In genomic region chr14:59869381-59870255, GRCh38 we compare ENCODE assay signal across 8 cellular contexts. TPM values are rescaled to one million over a fixed set of nuclear protein-coding genes. Genes with fewer than 3 reads are reported as not detected.
A peak's percentile ranks its signal among the peaks of the same experiment; 100 is the strongest.
DNase-seq lines count a peak whose midpoint lies in the region; ATAC-seq, FAIRE-seq and TF ChIP-seq lines count a peak whose summit lies in the region.

No MANE protein-coding gene starts in this region.

- H3K4me1 Mint-ChIP-seq in stimulated activated naive CD8-positive, alpha-beta T cell treated with anti-CD3 and anti-CD28 coated beads, Interleukin-15, Interleukin-2, amounts not matched to agents 100 ng/mL and 50 ng/mL, for 24 hours (ENCODE audit: low read depth): peaks cover 11% of the 10 kb centered on the region

- no peaks in the 10 kb centered on the region for H3K79me2 ChIP-seq in GM12878 (ENCODE audit: control insufficient read depth, insufficient read depth, low read length)

- BruUV-seq in GM12878 (replicated peaks; lab: Mats Ljungman, UMichigan): no TSS peak

- intact Hi-C loops in GM12878 (cut with micrococcal nuclease; ENCODE audit: unreplicated experiment) (no loop called here), aorta (cut with DNase I) (loop anchor here in 1 of 2 donors (10.0 kb wide), 1 partner anchor 155 kb away; no protein-coding TSS in a partner anchor)

- no peaks in the 10 kb centered on the region for H3K36me3 Mint-ChIP-seq in stimulated activated naive CD8-positive, alpha-beta T cell treated with anti-CD3 and anti-CD28 coated beads, Interleukin-15, Interleukin-2, amounts not matched to agents 100 ng/mL and 50 ng/mL, for 24 hours (ENCODE audit: low read depth)

- H3K36me3 ChIP-seq in GM12878 (ENCODE audit: control insufficient read depth in 2 of 2, insufficient read depth in 2 of 2, low read length in 1 of 2) (no peaks in the 10 kb centered on the region), aorta (ENCODE audit: control insufficient read depth in 1 of 2, insufficient read depth in 2 of 2, low read length in 1 of 2) (no peaks in the 10 kb centered on the region)

- H3K4me3 ChIP-seq in GM12878 (peak overlapping the region; percentile 67; the same call in 1 of the 2 replicates), mononuclear cell (ENCODE audit: low read length) (peak overlapping the region; percentile 47), aorta (ENCODE audit: low read length in 2 of 2) (peak overlapping the region; percentile 55 to 88)

- 31% methylated on average over 40 of the region's 44 CpGs for WGBS in GM12878 (ENCODE audit: insufficient coverage, insufficient replicate concordance, low lambda C conversion rate, missing lambda C conversion rate)
- WGBS in aorta, 2 donors: 5 to 11% methylated on average over 43 to 44 of the region's 44 CpGs

- RAD21 ChIA-PET in GM12878 (lab: Charles Lee; ENCODE audit: unreplicated experiment): no interaction called here

- H3K4me1 ChIP-seq in GM12878 (ENCODE audit: control insufficient read depth, insufficient read depth, low read length): no peaks in the 10 kb centered on the region; the same call in 1 of the 2 replicates
- peaks cover 17% of the 10 kb centered on the region for H3K4me1 ChIP-seq in mononuclear cell (ENCODE audit: insufficient read depth, low read length)
- H3K4me1 ChIP-seq in aorta (ENCODE audit: control insufficient read depth in 1 of 2, insufficient read depth in 2 of 2, low read length in 2 of 2): no peaks in the 10 kb centered on the region

- CTCF ChIA-PET in GM12878 (lab: Yijun Ruan, JAX): no interaction called here

- FAIRE-seq in GM12878 (lab: Jason Lieb, UNC): no peak

- no peak for TF ChIP-seq CTCF in GM12878 (IDR thresholded peaks at IDR 0.05 in 2 of 3, conservative IDR thresholded peaks at IDR 0.05 in 1 of 3; ENCODE audit: control insufficient read depth in 2 of 3, extremely low read depth in 1 of 3, insufficient read depth in 1 of 3, low read depth in 3 of 3, low read length in 3 of 3)

- SMC1A ChIA-PET in GM12878 (lab: Charles Lee; ENCODE audit: uncharacterized antibody, unreplicated experiment): no interaction called here

- in situ Hi-C loops in GM12878 (cut with MboI): no loop called here

- DNase-seq in stimulated activated naive CD8-positive, alpha-beta T cell treated with anti-CD3 and anti-CD28 coated beads, Interleukin-15, Interleukin-2, amounts not matched to agents 100 U/mL and 50 U/mL, for 24 hours: no peak
- DNase-seq in GM12878 (ENCODE audit: low read depth, low spot score): no peak
- peak in 1 of 2 donors; percentile 73 for DNase-seq in aorta
- no peak for DNase-seq in inferior parietal cortex (ENCODE audit: extremely low spot score)
- DNase-seq in stimulated activated CD4-positive, alpha-beta T cell treated with anti-CD3 and anti-CD28 coated beads, Interleukin-12 subunit alpha, Interleukin-12 subunit beta, amount 100 ng/mL, for 4 hours: no peak

- peak overlapping the region; percentile 84; the same call in 1 of the 2 replicates for H3K4me2 ChIP-seq in GM12878 (ENCODE audit: control insufficient read depth, insufficient read depth)

- H3K4me3 Mint-ChIP-seq in stimulated activated naive CD8-positive, alpha-beta T cell treated with anti-CD3 and anti-CD28 coated beads, Interleukin-15, Interleukin-2, amounts not matched to agents 100 ng/mL and 50 ng/mL, for 24 hours: peak overlapping the region; percentile 58

- H3K9me3 Mint-ChIP-seq in stimulated activated naive CD8-positive, alpha-beta T cell treated with anti-CD3 and anti-CD28 coated beads, Interleukin-15, Interleukin-2, amounts not matched to agents 100 ng/mL and 50 ng/mL, for 24 hours: no peaks in the 10 kb centered on the region

- H2AFZ ChIP-seq in GM12878 (ENCODE audit: control insufficient read depth, low read depth, low read length): no peak overlapping the region

- POLR2A ChIA-PET in GM12878 (lab: Charles Lee): no interaction called here

- H3K27ac ChIP-seq in GM12878 (ENCODE audit: control insufficient read depth, insufficient read depth) (no peak overlapping the region), aorta (ENCODE audit: low read depth in 1 of 2, low read length in 2 of 2) (no peak overlapping the region)

- H3K27ac Mint-ChIP-seq in stimulated activated naive CD8-positive, alpha-beta T cell treated with anti-CD3 and anti-CD28 coated beads, Interleukin-15, Interleukin-2, amounts not matched to agents 100 ng/mL and 50 ng/mL, for 24 hours: no peak overlapping the region

- TF ChIP-seq EP300 in GM12878 (IDR thresholded peaks at IDR 0.05; ENCODE audit: borderline replicate concordance in 1 of 2, control insufficient read depth in 1 of 2, low read depth in 2 of 2, low read length in 2 of 2): no peak

- peaks cover 61% of the 10 kb centered on the region for H3K27me3 Mint-ChIP-seq in stimulated activated naive CD8-positive, alpha-beta T cell treated with anti-CD3 and anti-CD28 coated beads, Interleukin-15, Interleukin-2, amounts not matched to agents 100 ng/mL and 50 ng/mL, for 24 hours

- no peak overlapping the region for H3K9ac ChIP-seq in GM12878 (ENCODE audit: control insufficient read depth, insufficient read depth, low read length)

- ATAC-seq in stimulated activated naive CD8-positive, alpha-beta T cell treated with anti-CD3 and anti-CD28 coated beads, Interleukin-15, Interleukin-2, amounts not matched to agents 100 U/mL and 50 U/mL, for 24 hours: no peak
- ATAC-seq in GM12878: no peak
- peak; percentile 37 for ATAC-seq in aorta (ENCODE audit: low FRiP score)
- ATAC-seq in GM19397 (IDR thresholded peaks at IDR 0.05; ENCODE audit: unreplicated experiment): no peak

- no peak for TF ChIP-seq RAD21 in GM12878 (IDR thresholded peaks at IDR 0.05; ENCODE audit: insufficient read depth, low read depth, low read length)

- TF ChIP-seq POLR2A in GM12878 (IDR thresholded peaks at IDR 0.05; ENCODE audit: low read depth, low read length): no peak

- H3K9me3 ChIP-seq in GM12878 (replicated peaks; ENCODE audit: control insufficient read depth, insufficient read depth, low read length) (no peaks in the 10 kb centered on the region), mononuclear cell (ENCODE audit: low read depth, low read length) (no peaks in the 10 kb centered on the region), aorta (ENCODE audit: control insufficient read depth, low read length) (no peaks in the 10 kb centered on the region)

- peaks cover 6 to 7% of the 10 kb centered on the region in 2 experiments for H3K27me3 ChIP-seq in GM12878 (replicated peaks in 1 of 2; ENCODE audit: control insufficient read depth in 2 of 2, insufficient read depth in 2 of 2, low read length in 1 of 2)
- peaks cover 59% of the 10 kb centered on the region for H3K27me3 ChIP-seq in mononuclear cell (ENCODE audit: insufficient read depth, low read length)
- H3K27me3 ChIP-seq in aorta (ENCODE audit: control insufficient read depth in 1 of 2, insufficient read depth in 2 of 2, low read length in 1 of 2): no peaks in the 10 kb centered on the region

- H4K20me1 ChIP-seq in GM12878 (ENCODE audit: control insufficient read depth, insufficient read depth): no peaks in the 10 kb centered on the region

TF ChIP-seq in GM12878, 131 proteins besides CTCF, POLR2A, EP300 and RAD21 (continues in another document):
- no peak for TF ChIP-seq GATAD2B (conservative IDR thresholded peaks at IDR 0.05; ENCODE audit: low read depth)
- TF ChIP-seq SRF (IDR thresholded peaks at IDR 0.05; ENCODE audit: low read depth in 2 of 2, low read length in 2 of 2): no peak

RNA-seq across cellular contexts. Expression of gene RTN1, which starts 1.0 kb away (rescaled TPM):
- total RNA-seq in GM12878 (2013; cell fraction: nucleolus; rRNA removed): not detected in 2 replicates
- 0.05 TPM in 1 of 2 replicates, not detected in the other for total RNA-seq in GM12878 (2014; rRNA removed)
- not detected in 2 replicates for total RNA-seq in GM12878 (2014; rRNA removed; fragmentation: Illumina TruSeq; extraction: Trizol)
- 0.27 TPM in 1 of 2 replicates, not detected in the other for total RNA-seq in GM12878 (2021)
- polyA plus RNA-seq in GM12878 (2011; ENCODE audit: low read depth): 0.20 TPM
- 0.03 TPM in 1 of 2 replicates, not detected in the other for polyA plus RNA-seq in GM12878 (2011; rRNA removed)
- not detected in 2 replicates for polyA plus RNA-seq in GM12878 (2011; cell fraction: cytosol; rRNA removed)
- 0.07 and 0.12 TPM in 2 replicates for polyA plus RNA-seq in GM12878 (2011; cell fraction: nucleus; rRNA removed)
- 0.08 and 0.13 TPM in 2 replicates for polyA plus RNA-seq in GM12878 (2012)
- polyA plus RNA-seq in GM12878 (2014; fragmentation: Illumina TruSeq; extraction: Trizol): 0.06 TPM in 1 of 2 replicates, not detected in the other
- under 1 TPM; 0.13 TPM for polyA plus RNA-seq in GM12878 (2014; fragmentation: Nextera tagmentation; extraction: Ambion mirVana)
- polyA plus RNA-seq in GM12878 (2014; rRNA removed): 0.14 TPM in 1 of 2 replicates, not detected in the other
- polyA plus RNA-seq in GM12878 (2016; fragmentation: Nextera tagmentation; extraction: Ambion mirVana): under 1 TPM; 0.20 to 0.55 TPM
- polyA minus RNA-seq in GM12878 (2011; rRNA and poly(A)+ RNA removed): not detected in 2 replicates
- not detected in 2 replicates for polyA minus RNA-seq in GM12878 (2011; cell fraction: cytosol; rRNA and poly(A)+ RNA removed)
- polyA minus RNA-seq in GM12878 (2011; cell fraction: nucleus; rRNA and poly(A)+ RNA removed): not detected in 2 replicates
- 8.0 TPM for total RNA-seq in mononuclear cell
- 10 to 100 TPM; 17.8 to 42.4 TPM for total RNA-seq in aorta
- polyA plus RNA-seq in aorta: 10 to 100 TPM; 21.4 to 43.7 TPM

RNA-seq across cellular contexts. Expression of gene LRRC9, which starts 50.3 kb away (rescaled TPM):
- total RNA-seq in GM12878 (2013; cell fraction: nucleolus; rRNA removed): 1.5 and 2.0 TPM in 2 replicates
- total RNA-seq in GM12878 (2014; rRNA removed) (not detected in 2 replicates), GM12878 (2014; rRNA removed; fragmentation: Illumina TruSeq; extraction: Trizol) (not detected in 2 replicates), GM12878 (2021) (not detected in 2 replicates), mononuclear cell (not detected), aorta (not detected)
- not detected for polyA plus RNA-seq in GM12878 (2011; ENCODE audit: low read depth)
- polyA plus RNA-seq in GM12878 (2011; rRNA removed) (not detected in 2 replicates), GM12878 (2014; fragmentation: Illumina TruSeq; extraction: Trizol) (not detected in 2 replicates), GM12878 (2014; fragmentation: Nextera tagmentation; extraction: Ambion mirVana) (not detected), GM12878 (2014; rRNA removed) (not detected in 2 replicates), GM12878 (2016; fragmentation: Nextera tagmentation; extraction: Ambion mirVana) (not detected), aorta (not detected)
- polyA plus RNA-seq in GM12878 (2011; cell fraction: cytosol; rRNA removed): not detected in 2 replicates
- not detected in 2 replicates for polyA plus RNA-seq in GM12878 (2011; cell fraction: nucleus; rRNA removed)
- polyA plus RNA-seq in GM12878 (2012): not detected in 2 replicates
- polyA minus RNA-seq in GM12878 (2011; rRNA and poly(A)+ RNA removed): not detected in 2 replicates
- not detected in 2 replicates for polyA minus RNA-seq in GM12878 (2011; cell fraction: cytosol; rRNA and poly(A)+ RNA removed)
- not detected in 2 replicates for polyA minus RNA-seq in GM12878 (2011; cell fraction: nucleus; rRNA and poly(A)+ RNA removed)
